Comparison of ENCODE assay signal across 16 cellular contexts in genomic region chr11:12185106-12185690, GRCh38.
DNase-seq lines count a peak whose midpoint lies in the region; ATAC-seq and TF ChIP-seq lines count a peak whose summit lies in the region.
"Had no signal": no experiment of that assay in that cellular context is flagged by ENCODE, and none has a peak within 500 bp of the region (broad histone marks: within the 10 kb centered on the region; RNA-seq: fewer than 3 reads in every experiment).

No MANE protein-coding gene starts in this region.

- peaks cover 44% of the 10 kb centered on the region for H3K4me1 Mint-ChIP-seq in nephron

- no peaks in the 10 kb centered on the region for H3K27me3 Mint-ChIP-seq in nephron (ENCODE audit: low read depth)
- H3K27me3 Mint-ChIP-seq: T-helper 17 cell had no signal

- H3K27me3 ChIP-seq in right atrium auricular region (no peaks in the 10 kb centered on the region), breast epithelium (no peaks in the 10 kb centered on the region), aorta (ENCODE audit: control insufficient read depth in 1 of 2, insufficient read depth in 2 of 2, low read length in 1 of 2) (no peaks in the 10 kb centered on the region)

- no peak for TF ChIP-seq POLR2A in breast epithelium (IDR thresholded peaks at IDR 0.05)

- no peak overlapping the region for H3K4me3 ChIP-seq in right atrium auricular region
- no peak overlapping the region for H3K4me3 ChIP-seq in breast epithelium
- no peak overlapping the region for H3K4me3 ChIP-seq in aorta (ENCODE audit: low read length in 2 of 2)

- H3K9me3 ChIP-seq in right atrium auricular region: no peaks in the 10 kb centered on the region
- H3K9me3 ChIP-seq in breast epithelium: no peaks in the 10 kb centered on the region
- H3K9me3 ChIP-seq in aorta (ENCODE audit: control insufficient read depth, low read length): no peaks in the 10 kb centered on the region

- intact Hi-C loops in Right ventricle myocardium superior (cut with DNase I) (no loop called here), breast epithelium (cut with DNase I; ENCODE audit: low total_unique reads) (no loop called here), aorta (cut with DNase I) (no loop called here)

- H3K36me3 ChIP-seq in right atrium auricular region (no peaks in the 10 kb centered on the region), breast epithelium (no peaks in the 10 kb centered on the region), aorta (ENCODE audit: control insufficient read depth in 1 of 2, insufficient read depth in 2 of 2, low read length in 1 of 2) (peaks cover 2% of the 10 kb centered on the region in 2 donors)

- no peaks in the 10 kb centered on the region for H3K36me3 Mint-ChIP-seq in nephron (ENCODE audit: low read depth)
- H3K36me3 Mint-ChIP-seq: brain had no signal

- H3K4me1 ChIP-seq in right atrium auricular region: peaks cover 0 to 69% of the 10 kb centered on the region in 2 donors
- H3K4me1 ChIP-seq in breast epithelium: peaks cover 0 to 5% of the 10 kb centered on the region in 2 donors
- peaks cover 14 to 27% of the 10 kb centered on the region in 2 donors for H3K4me1 ChIP-seq in aorta (ENCODE audit: control insufficient read depth in 1 of 2, insufficient read depth in 2 of 2, low read length in 2 of 2)

- H3K9me3 Mint-ChIP-seq in nephron: no peaks in the 10 kb centered on the region
- H3K9me3 Mint-ChIP-seq: activated naive CD4-positive, alpha-beta T cell treated with anti-CD3 and anti-CD28 coated beads for 36 hours; brain had no signal

- WGBS in aorta, 2 donors: 86 to 89% methylated on average over 3 of the region's 3 CpGs

- TF ChIP-seq CTCF in right atrium auricular region (IDR thresholded peaks at IDR 0.05) (no peak), breast epithelium (IDR thresholded peaks at IDR 0.05) (no peak), nephron (IDR thresholded peaks at IDR 0.05; ENCODE audit: unreplicated experiment in 3 of 3) (no peak)

- H3K4me3 Mint-ChIP-seq in nephron: peak overlapping the region in 1 of 3 experiments; percentile 2
- H3K4me3 Mint-ChIP-seq: activated naive CD4-positive, alpha-beta T cell treated with anti-CD3 and anti-CD28 coated beads for 36 hours; T-helper 17 cell had no signal

- no peak for DNase-seq in right atrium auricular region (ENCODE audit: low spot score)
- DNase-seq in Right ventricle myocardium superior: no peak
- no peak for DNase-seq in breast epithelium (ENCODE audit: low spot score in 2 of 2)
- no peak for DNase-seq in aorta
- DNase-seq in HPDE6-E6E7 (ENCODE audit: extremely low spot score): no peak
- DNase-seq in stimulated activated naive CD4-positive, alpha-beta T cell (lab: John Stamatoyannopoulos, UW): no peak
- DNase-seq in NCI-H187 treated with DMSO at 0.1 percent for 48 hours (lab: John Stamatoyannopoulos, UW): no peak
- DNase-seq: activated CD4-positive, CD25-positive, alpha-beta regulatory T cell; activated naive CD4-positive, alpha-beta T cell treated with anti-CD3 and anti-CD28 coated beads for 36 hours; KBM-7; nucleus accumbens; stimulated activated naive CD4-positive, alpha-beta T cell treated with Interleukin-2 at 50 U/mL for 16 hours; T-helper 17 cell had no signal

- peak overlapping the region; percentile 63 to 73 for H3K27ac ChIP-seq in right atrium auricular region
- H3K27ac ChIP-seq in breast epithelium: peak overlapping the region; percentile 2 to 67
- peak overlapping the region; percentile 94 to 96 for H3K27ac ChIP-seq in aorta (ENCODE audit: low read depth in 1 of 2, low read length in 2 of 2)
- H3K27ac ChIP-seq: HL-60 had no signal

- peak overlapping the region; percentile 15 to 75 (median 50) for H3K27ac Mint-ChIP-seq in nephron
- H3K27ac Mint-ChIP-seq: activated naive CD4-positive, alpha-beta T cell treated with anti-CD3 and anti-CD28 coated beads for 36 hours; T-helper 17 cell had no signal

- ATAC-seq in Right ventricle myocardium superior (ENCODE audit: poor library complexity) (no peak), aorta (ENCODE audit: low FRiP score) (no peak)
- ATAC-seq: T-helper 17 cell had no signal

Comparison
In these comparisons a context has a peak if more than half of its experiments do, and no peak if none do; other contexts are left out.
1. H3K27ac ChIP-seq: peak in every context shown above with its lines; median percentile 95 in aorta; 68 in right atrium auricular region; 34 in breast epithelium.